1 cellular context compared by ENCODE assay signal in genomic region chr22:20930004-20930403, GRCh38.
TF ChIP-seq lines count a peak whose summit lies in the region.

No MANE protein-coding gene starts in this region.

TF ChIP-seq in WTC11, 78 proteins besides CTCF, POLR2A, EP300 and RAD21 (continued from another document):
- no peak for TF ChIP-seq ELF4 (CRISPR knock-in tag; IDR thresholded peaks at IDR 0.05; ENCODE audit: low read depth)
TF ChIP-seq in WTC11: peak in this region for 0.
